13 cellular contexts compared by ENCODE assay signal in genomic region chr14:102504951-102505600, GRCh38. TPM values are rescaled to one million over a fixed set of nuclear protein-coding genes. Genes with fewer than 3 reads are reported as not detected.
DNase-seq lines count a peak whose midpoint lies in the region; ATAC-seq and TF ChIP-seq lines count a peak whose summit lies in the region.
"Had no signal": no experiment of that assay in that cellular context is flagged by ENCODE, and none has a peak within 500 bp of the region (broad histone marks: within the 10 kb centered on the region; RNA-seq: fewer than 3 reads in every experiment).

No MANE protein-coding gene starts in this region.

- ATAC-seq in RWPE2 (ENCODE audit: low read depth) (no peak), GM21737 (IDR thresholded peaks at IDR 0.05; ENCODE audit: unreplicated experiment) (no peak), right lobe of liver (no peak)

- no peak for TF ChIP-seq CTCF in RWPE2 (IDR thresholded peaks at IDR 0.05; ENCODE audit: poor library complexity, severe bottlenecking)
- no peak for TF ChIP-seq CTCF in right lobe of liver (IDR thresholded peaks at IDR 0.05)

- WGBS in right lobe of liver (ENCODE audit: insufficient coverage, low coverage, low lambda C conversion rate, missing lambda C conversion rate), result no CpG with 5 or more reads among the region's 9 CpGs

- H3K4me1 ChIP-seq in RWPE2 (ENCODE audit: insufficient read depth, poor library complexity, severe bottlenecking) (peaks cover 9% of the 10 kb centered on the region), right lobe of liver (peaks cover 0 to 6% (median 0%) of the 10 kb centered on the region in 4 donors)
- H3K4me1 ChIP-seq in effector memory CD4-positive, alpha-beta T cell (ENCODE audit: control insufficient read depth, insufficient read depth, low read length, poor library complexity, severe bottlenecking), result peaks cover 4% of the 10 kb centered on the region

- H3K27ac ChIP-seq in RWPE2 (ENCODE audit: poor library complexity, severe bottlenecking) (no peak overlapping the region), cingulate gyrus (ENCODE audit: low read depth, low read length) (peak overlapping the region; percentile 8), layer of hippocampus (ENCODE audit: low read depth, low read length) (peak overlapping the region; percentile 25), substantia nigra (ENCODE audit: low read depth, low read length, poor library complexity, severe bottlenecking) (peak overlapping the region; percentile 24), right lobe of liver (no peak overlapping the region)
- H3K27ac ChIP-seq in effector memory CD4-positive, alpha-beta T cell (ENCODE audit: insufficient read depth, low read length, poor library complexity, severe bottlenecking), result no peak overlapping the region
- H3K27ac ChIP-seq: PC-9 had no signal

- H3K27me3 ChIP-seq in RWPE2 (ENCODE audit: insufficient read depth, poor library complexity, severe bottlenecking) (no peaks in the 10 kb centered on the region), layer of hippocampus (ENCODE audit: control insufficient read depth, insufficient read depth, low read length) (no peaks in the 10 kb centered on the region), right lobe of liver (no peaks in the 10 kb centered on the region)
- no peaks in the 10 kb centered on the region for H3K27me3 ChIP-seq in effector memory CD4-positive, alpha-beta T cell (replicated peaks; ENCODE audit: control insufficient read depth, insufficient read depth, low read length, poor library complexity, severe bottlenecking)

- H3K36me3 ChIP-seq in RWPE2 (ENCODE audit: low read depth), result peaks cover 9% of the 10 kb centered on the region
- H3K36me3 ChIP-seq in effector memory CD4-positive, alpha-beta T cell (ENCODE audit: control insufficient read depth, insufficient read depth, low read length), result no peaks in the 10 kb centered on the region
- H3K36me3 ChIP-seq in right lobe of liver, result no peaks in the 10 kb centered on the region

- H3K9me3 ChIP-seq in RWPE2 (ENCODE audit: severe bottlenecking) (no peaks in the 10 kb centered on the region), right lobe of liver (no peaks in the 10 kb centered on the region)
- no peaks in the 10 kb centered on the region for H3K9me3 ChIP-seq in effector memory CD4-positive, alpha-beta T cell (ENCODE audit: control insufficient read depth, low read length)

- no peak for TF ChIP-seq POLR2A in right lobe of liver (IDR thresholded peaks at IDR 0.05)

- no peak overlapping the region for H3K4me3 ChIP-seq in RWPE2 (ENCODE audit: severe bottlenecking)
- no peak overlapping the region for H3K4me3 ChIP-seq in effector memory CD4-positive, alpha-beta T cell (ENCODE audit: insufficient read depth, low read depth, low read length, poor library complexity, severe bottlenecking)
- no peak overlapping the region for H3K4me3 ChIP-seq in right lobe of liver
- H3K4me3 ChIP-seq: PC-9 had no signal

- DNase-seq in RWPE2 (ENCODE audit: low spot score) (peak; percentile 69), substantia nigra (lab: John Stamatoyannopoulos, UW) (no peak), right lobe of liver (no peak)
- DNase-seq in effector memory CD4-positive, alpha-beta T cell, result no peak
- DNase-seq: DMS 273 treated with DMSO at 0.1 percent for 48 hours, KG1, NCI-H1048, NCI-H2107, PC-9, SHP77 treated with DMSO at 0.1 percent for 48 hours had no signal

- intact Hi-C loops in right lobe of liver (cut with DNase I), result no loop called here

RNA-seq across cellular contexts. Expression of gene ANKRD9, which starts 4.5 kb away (rescaled TPM):
- 10 to 100 TPM in 2 of 6 experiments, 1 to 10 TPM in 4; 7.5 to 33.8 (median 8.9) TPM for total RNA-seq in right lobe of liver

Comparison
In these comparisons a context has a peak if more than half of its experiments do, and no peak if none do; other contexts are left out.
1. H3K27ac ChIP-seq: peak in cingulate gyrus (single experiment), layer of hippocampus (single experiment) and substantia nigra (single experiment); none in RWPE2 (single experiment), effector memory CD4-positive, alpha-beta T cell (single experiment) and right lobe of liver (0 of 3).